In the genomic region with DNA sequence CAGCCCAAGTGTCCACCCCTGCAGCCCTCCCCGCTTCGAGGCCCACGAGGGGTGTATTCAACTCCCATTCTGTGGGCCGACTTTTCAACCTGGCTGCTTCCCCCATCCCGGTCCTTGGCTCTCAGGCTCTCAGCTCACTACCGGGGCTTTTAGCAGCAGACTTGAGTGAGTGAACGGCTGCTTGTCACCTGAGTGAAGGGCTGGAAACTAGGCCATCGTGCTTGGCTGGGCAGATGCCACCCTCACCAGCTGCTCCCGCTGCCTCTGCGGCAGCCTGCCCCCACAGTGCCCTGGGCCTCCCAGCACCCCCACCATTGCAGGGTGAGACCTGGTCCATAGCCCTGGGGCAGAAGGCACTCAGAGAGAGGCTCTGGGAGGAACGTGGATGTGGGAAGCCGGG, we compare ENCODE assay signal across 1 cellular context.
TF ChIP-seq lines count a peak whose summit lies in the region.

No MANE protein-coding gene starts in this region.

TF ChIP-seq in H1, 55 proteins besides CTCF, POLR2A, EP300 and RAD21 (continued from another document):
- TF ChIP-seq CHD7 (IDR thresholded peaks at IDR 0.05; ENCODE audit: insufficient replicate concordance, low read length) (no peak), KDM4A (IDR thresholded peaks at IDR 0.05; ENCODE audit: low read depth, low read length, severe bottlenecking) (no peak), ATF3 (IDR thresholded peaks at IDR 0.05; ENCODE audit: insufficient read depth, low read depth, low read length) (no peak), GABPA (IDR thresholded peaks at IDR 0.05; ENCODE audit: borderline replicate concordance, insufficient read depth, low read length) (no peak), EZH2 (IDR thresholded peaks at IDR 0.05; ENCODE audit: low read depth, low read length, severe bottlenecking) (no peak), BACH1 (IDR thresholded peaks at IDR 0.05; ENCODE audit: low read length) (no peak), GTF2F1 (IDR thresholded peaks at IDR 0.05; ENCODE audit: borderline replicate concordance, low read depth, low read length) (no peak), SIRT6 (IDR thresholded peaks at IDR 0.05; ENCODE audit: low read length) (no peak), SUZ12 (IDR thresholded peaks at IDR 0.05; ENCODE audit: low read length) (no peak), SIN3A (conservative IDR thresholded peaks at IDR 0.05 in 1 of 2, IDR thresholded peaks at IDR 0.05 in 1 of 2; ENCODE audit: low read depth in 1 of 2, low read length in 2 of 2) (no peak), TCF12 (IDR thresholded peaks at IDR 0.05; ENCODE audit: low read depth, low read length) (no peak), NANOG (IDR thresholded peaks at IDR 0.05; ENCODE audit: insufficient read depth, low read depth, low read length, poor library complexity, severe bottlenecking) (no peak), ZNF274 (IDR thresholded peaks at IDR 0.05; ENCODE audit: borderline replicate concordance, extremely low read depth, low read length) (no peak), CHD2 (IDR thresholded peaks at IDR 0.05; ENCODE audit: low read length) (no peak), YY1 (IDR thresholded peaks at IDR 0.05; ENCODE audit: low read depth, low read length) (no peak), TBP (IDR thresholded peaks at IDR 0.05; ENCODE audit: low read depth, low read length) (no peak), PHF8 (conservative IDR thresholded peaks at IDR 0.05; ENCODE audit: low read depth, low read length) (no peak)
- TF ChIP-seq, protein P1, sequence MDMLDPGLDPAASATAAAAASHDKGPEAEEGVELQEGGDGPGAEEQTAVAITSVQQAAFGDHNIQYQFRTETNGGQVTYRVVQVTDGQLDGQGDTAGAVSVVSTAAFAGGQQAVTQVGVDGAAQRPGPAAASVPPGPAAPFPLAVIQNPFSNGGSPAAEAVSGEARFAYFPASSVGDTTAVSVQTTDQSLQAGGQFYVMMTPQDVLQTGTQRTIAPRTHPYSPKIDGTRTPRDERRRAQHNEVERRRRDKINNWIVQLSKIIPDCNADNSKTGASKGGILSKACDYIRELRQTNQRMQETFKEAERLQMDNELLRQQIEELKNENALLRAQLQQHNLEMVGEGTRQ (IDR thresholded peaks at IDR 0.05; ENCODE audit: low read length), result no peak
TF ChIP-seq in H1: peak in this region for 0.
